16 cellular contexts compared by ENCODE assay signal in genomic region chr22:27378343-27378800, GRCh38.
A peak's percentile ranks its signal among the peaks of the same experiment; 100 is the strongest.
DNase-seq lines count a peak whose midpoint lies in the region; ATAC-seq and TF ChIP-seq lines count a peak whose summit lies in the region.
"Had no signal": no experiment of that assay in that cellular context is flagged by ENCODE, and none has a peak within 500 bp of the region (broad histone marks: within the 10 kb centered on the region; RNA-seq: fewer than 3 reads in every experiment).

No MANE protein-coding gene starts in this region.

- H3K9me3 ChIP-seq in HEK293 (ENCODE audit: control insufficient read depth, insufficient read depth, low read depth, low read length) (no peaks in the 10 kb centered on the region), SJCRH30 (replicated peaks) (no peaks in the 10 kb centered on the region)
- H3K9me3 ChIP-seq: mucosa of descending colon had no signal

- ATAC-seq in GM19463 (IDR thresholded peaks at IDR 0.05; ENCODE audit: unreplicated experiment), result no peak
- ATAC-seq: activated CD4-positive, CD25-positive, alpha-beta regulatory T cell treated with anti-CD3 and anti-CD28 coated beads, Interleukin-2, amount 50 U/mL, for 24 hours; activated naive CD8-positive, alpha-beta T cell treated with anti-CD3 and anti-CD28 coated beads, Interleukin-2, amount 50 U/mL, for 24 hours; activated T-helper 17 cell treated with anti-CD3 and anti-CD28 coated beads, Interleukin-2, amount 50 U/mL, for 72 hours; HCT116 had no signal

- CTCF ChIA-PET in HEK293 (lab: Yijun Ruan, JAX), result interaction anchor here (0.6 kb wide), 1 partner anchor 13 kb away, joined by 3 read pairs; no protein-coding TSS in a partner anchor

- POLR2A ChIA-PET in HEK293 (lab: Yijun Ruan, JAX), result no interaction called here

- H3K4me1 ChIP-seq in HEK293 (ENCODE audit: control insufficient read depth, insufficient read depth, low read length) (peaks cover 22% of the 10 kb centered on the region), SJCRH30 (peaks cover 31% of the 10 kb centered on the region)

- peak; percentile 47 to 64 for DNase-seq in SJCRH30
- DNase-seq in iris pigment epithelial cell (ENCODE audit: low read depth), result peak; percentile 20
- peak; percentile 69 for DNase-seq in retina
- no peak for DNase-seq in HPDE6-E6E7 (ENCODE audit: extremely low spot score)
- no peak for DNase-seq in stimulated activated CD4-positive, alpha-beta T cell treated with anti-CD3 and anti-CD28 coated beads, Interleukin-12 subunit alpha, Interleukin-12 subunit beta, amount 100 ng/mL, for 4 hours
- DNase-seq: activated naive CD8-positive, alpha-beta T cell treated with anti-CD3 and anti-CD28 coated beads, Interleukin-2, amount 50 U/mL, for 24 hours; foreskin fibroblast; hypothalamus; T-helper 9 cell had no signal

- H3K27ac ChIP-seq in HEK293 (ENCODE audit: extremely low read depth, low read depth, low read length) (peak overlapping the region; percentile 42; the same call in 1 of the 2 replicates), SJCRH30 (peak overlapping the region; percentile 56)

- H3K4me3 ChIP-seq in HEK293 (ENCODE audit: low read depth, low read length), result no peak overlapping the region
- peak overlapping the region; percentile 28 for H3K4me3 ChIP-seq in SJCRH30
- H3K4me3 ChIP-seq: mucosa of descending colon, smooth muscle cell had no signal

- H3K36me3 ChIP-seq in HEK293 (ENCODE audit: control insufficient read depth in 2 of 2, insufficient read depth in 1 of 2, low read length in 2 of 2), result no peaks in the 10 kb centered on the region
- H3K36me3 ChIP-seq in SJCRH30, result no peaks in the 10 kb centered on the region

- no peaks in the 10 kb centered on the region for H3K27me3 ChIP-seq in SJCRH30

- no peak for TF ChIP-seq CTCF in HEK293 (tag by site-specific recombination; IDR thresholded peaks at IDR 0.05)

TF ChIP-seq in HEK293, 187 proteins besides CTCF, POLR2A, EP300 and RAD21:
- TF ChIP-seq ZEB2 (tag by site-specific recombination; IDR thresholded peaks at IDR 0.05) (no peak), ZNF426 (tag by site-specific recombination; IDR thresholded peaks at IDR 0.05) (no peak), ZNF529 (tag by site-specific recombination; IDR thresholded peaks at IDR 0.05; ENCODE audit: insufficient replicate concordance) (no peak), PATZ1 (tag by site-specific recombination; IDR thresholded peaks at IDR 0.05) (no peak), ZNF121 (tag by site-specific recombination; IDR thresholded peaks at IDR 0.05) (no peak), ZNF146 (tag by site-specific recombination; IDR thresholded peaks at IDR 0.05) (no peak), ZXDB (tag by site-specific recombination; IDR thresholded peaks at IDR 0.05) (no peak), ZBTB17 (tag by site-specific recombination; IDR thresholded peaks at IDR 0.05) (peak; percentile 37; the same call in 1 of the 2 replicates), ZNF596 (tag by site-specific recombination; IDR thresholded peaks at IDR 0.05) (no peak), ZNF266 (tag by site-specific recombination; IDR thresholded peaks at IDR 0.05; ENCODE audit: low read depth) (no peak), ZNF701 (tag by site-specific recombination; IDR thresholded peaks at IDR 0.05) (no peak), GLIS2 (tag by site-specific recombination; IDR thresholded peaks at IDR 0.05) (0 out of 2 replicates have a peak, but pooled peaks have one; percentile 39), IKZF3 (tag by site-specific recombination; IDR thresholded peaks at IDR 0.05) (0 out of 2 replicates have a peak, but pooled peaks have one; percentile 13), HOXC10 (CRISPR knock-in tag; IDR thresholded peaks at IDR 0.05) (no peak), ZFP69B (tag by site-specific recombination; IDR thresholded peaks at IDR 0.05) (no peak), ZNF626 (tag by site-specific recombination; IDR thresholded peaks at IDR 0.05) (no peak)
- TF ChIP-seq, protein P1, sequence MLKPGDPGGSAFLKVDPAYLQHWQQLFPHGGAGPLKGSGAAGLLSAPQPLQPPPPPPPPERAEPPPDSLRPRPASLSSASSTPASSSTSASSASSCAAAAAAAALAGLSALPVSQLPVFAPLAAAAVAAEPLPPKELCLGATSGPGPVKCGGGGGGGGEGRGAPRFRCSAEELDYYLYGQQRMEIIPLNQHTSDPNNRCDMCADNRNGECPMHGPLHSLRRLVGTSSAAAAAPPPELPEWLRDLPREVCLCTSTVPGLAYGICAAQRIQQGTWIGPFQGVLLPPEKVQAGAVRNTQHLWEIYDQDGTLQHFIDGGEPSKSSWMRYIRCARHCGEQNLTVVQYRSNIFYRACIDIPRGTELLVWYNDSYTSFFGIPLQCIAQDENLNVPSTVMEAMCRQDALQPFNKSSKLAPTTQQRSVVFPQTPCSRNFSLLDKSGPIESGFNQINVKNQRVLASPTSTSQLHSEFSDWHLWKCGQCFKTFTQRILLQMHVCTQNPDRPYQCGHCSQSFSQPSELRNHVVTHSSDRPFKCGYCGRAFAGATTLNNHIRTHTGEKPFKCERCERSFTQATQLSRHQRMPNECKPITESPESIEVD (tag by site-specific recombination; IDR thresholded peaks at IDR 0.05), result peak; percentile 35; the same call in 1 of the 2 replicates
- TF ChIP-seq, protein P2, sequence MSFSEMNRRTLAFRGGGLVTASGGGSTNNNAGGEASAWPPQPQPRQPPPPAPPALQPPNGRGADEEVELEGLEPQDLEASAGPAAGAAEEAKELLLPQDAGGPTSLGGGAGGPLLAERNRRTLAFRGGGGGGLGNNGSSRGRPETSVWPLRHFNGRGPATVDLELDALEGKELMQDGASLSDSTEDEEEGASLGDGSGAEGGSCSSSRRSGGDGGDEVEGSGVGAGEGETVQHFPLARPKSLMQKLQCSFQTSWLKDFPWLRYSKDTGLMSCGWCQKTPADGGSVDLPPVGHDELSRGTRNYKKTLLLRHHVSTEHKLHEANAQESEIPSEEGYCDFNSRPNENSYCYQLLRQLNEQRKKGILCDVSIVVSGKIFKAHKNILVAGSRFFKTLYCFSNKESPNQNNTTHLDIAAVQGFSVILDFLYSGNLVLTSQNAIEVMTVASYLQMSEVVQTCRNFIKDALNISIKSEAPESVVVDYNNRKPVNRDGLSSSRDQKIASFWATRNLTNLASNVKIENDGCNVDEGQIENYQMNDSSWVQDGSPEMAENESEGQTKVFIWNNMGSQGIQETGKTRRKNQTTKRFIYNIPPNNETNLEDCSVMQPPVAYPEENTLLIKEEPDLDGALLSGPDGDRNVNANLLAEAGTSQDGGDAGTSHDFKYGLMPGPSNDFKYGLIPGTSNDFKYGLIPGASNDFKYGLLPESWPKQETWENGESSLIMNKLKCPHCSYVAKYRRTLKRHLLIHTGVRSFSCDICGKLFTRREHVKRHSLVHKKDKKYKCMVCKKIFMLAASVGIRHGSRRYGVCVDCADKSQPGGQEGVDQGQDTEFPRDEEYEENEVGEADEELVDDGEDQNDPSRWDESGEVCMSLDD (tag by site-specific recombination; IDR thresholded peaks at IDR 0.05), result no peak
- TF ChIP-seq, protein P3, sequence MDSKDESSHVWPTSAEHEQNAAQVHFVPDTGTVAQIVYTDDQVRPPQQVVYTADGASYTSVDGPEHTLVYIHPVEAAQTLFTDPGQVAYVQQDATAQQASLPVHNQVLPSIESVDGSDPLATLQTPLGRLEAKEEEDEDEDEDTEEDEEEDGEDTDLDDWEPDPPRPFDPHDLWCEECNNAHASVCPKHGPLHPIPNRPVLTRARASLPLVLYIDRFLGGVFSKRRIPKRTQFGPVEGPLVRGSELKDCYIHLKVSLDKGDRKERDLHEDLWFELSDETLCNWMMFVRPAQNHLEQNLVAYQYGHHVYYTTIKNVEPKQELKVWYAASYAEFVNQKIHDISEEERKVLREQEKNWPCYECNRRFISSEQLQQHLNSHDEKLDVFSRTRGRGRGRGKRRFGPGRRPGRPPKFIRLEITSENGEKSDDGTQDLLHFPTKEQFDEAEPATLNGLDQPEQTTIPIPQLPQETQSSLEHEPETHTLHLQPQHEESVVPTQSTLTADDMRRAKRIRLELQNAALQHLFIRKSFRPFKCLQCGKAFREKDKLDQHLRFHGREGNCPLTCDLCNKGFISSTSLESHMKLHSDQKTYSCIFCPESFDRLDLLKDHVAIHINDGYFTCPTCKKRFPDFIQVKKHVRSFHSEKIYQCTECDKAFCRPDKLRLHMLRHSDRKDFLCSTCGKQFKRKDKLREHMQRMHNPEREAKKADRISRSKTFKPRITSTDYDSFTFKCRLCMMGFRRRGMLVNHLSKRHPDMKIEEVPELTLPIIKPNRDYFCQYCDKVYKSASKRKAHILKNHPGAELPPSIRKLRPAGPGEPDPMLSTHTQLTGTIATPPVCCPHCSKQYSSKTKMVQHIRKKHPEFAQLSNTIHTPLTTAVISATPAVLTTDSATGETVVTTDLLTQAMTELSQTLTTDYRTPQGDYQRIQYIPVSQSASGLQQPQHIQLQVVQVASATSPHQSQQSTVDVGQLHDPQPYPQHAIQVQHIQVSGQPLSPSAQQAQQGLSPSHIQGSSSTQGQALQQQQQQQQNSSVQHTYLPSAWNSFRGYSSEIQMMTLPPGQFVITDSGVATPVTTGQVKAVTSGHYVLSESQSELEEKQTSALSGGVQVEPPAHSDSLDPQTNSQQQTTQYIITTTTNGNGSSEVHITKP (tag by site-specific recombination; IDR thresholded peaks at IDR 0.05), result no peak

Comparison
In these comparisons a context has a peak if more than half of its experiments do, and no peak if none do; other contexts are left out.
1. DNase-seq: peak in SJCRH30 (2 of 2), iris pigment epithelial cell (single experiment) and retina (single experiment); none in HPDE6-E6E7 (single experiment) and stimulated activated CD4-positive, alpha-beta T cell treated with anti-CD3 and anti-CD28 coated beads, Interleukin-12 subunit alpha, Interleukin-12 subunit beta, amount 100 ng/mL, for 4 hours (single experiment).